18 cellular contexts compared by ENCODE assay signal in the genomic region with DNA sequence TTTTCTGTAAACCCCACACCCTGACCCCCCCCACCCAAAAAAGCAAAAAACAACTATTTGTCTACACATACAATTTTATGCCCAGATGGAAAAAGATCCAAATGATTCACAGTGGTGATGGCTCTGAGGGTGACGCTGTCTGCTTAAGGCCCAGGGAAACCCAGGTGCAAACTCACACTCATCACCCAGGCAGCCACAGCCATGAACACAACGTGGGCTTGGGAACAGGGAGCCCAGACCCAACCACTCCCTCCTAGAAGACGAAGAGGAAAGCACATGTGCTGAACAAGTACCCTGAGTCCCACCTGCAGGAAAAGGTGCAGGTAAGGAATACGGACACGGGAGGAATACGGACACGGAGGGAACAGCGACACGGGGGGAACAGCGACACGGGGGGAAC. TPM values are rescaled to one million over a fixed set of nuclear protein-coding genes. Genes with fewer than 3 reads are reported as not detected.
A peak's percentile ranks its signal among the peaks of the same experiment; 100 is the strongest.
DNase-seq lines count a peak whose midpoint lies in the region; ATAC-seq and TF ChIP-seq lines count a peak whose summit lies in the region.
"Had no signal": no experiment of that assay in that cellular context is flagged by ENCODE, and none has a peak within 500 bp of the region (broad histone marks: within the 10 kb centered on the region; RNA-seq: fewer than 3 reads in every experiment).

No MANE protein-coding gene starts in this region.

- H3K27ac ChIP-seq in mesenchymal stem cell (ENCODE audit: low read length, poor library complexity, severe bottlenecking): no peak overlapping the region

- H2BK120ac ChIP-seq in mesenchymal stem cell (ENCODE audit: low read depth, low read length): no peak overlapping the region

- H3K4ac ChIP-seq in mesenchymal stem cell (ENCODE audit: low read depth in 1 of 2, low read length in 2 of 2): no peak overlapping the region

- TF ChIP-seq CTCF in WTC11 (IDR thresholded peaks at IDR 0.05) (no peak), GM10266 (IDR thresholded peaks at IDR 0.05; ENCODE audit: control insufficient read depth, insufficient read depth, low read depth, missing control alignments) (no peak)

- H3K9me3 ChIP-seq in mesenchymal stem cell (ENCODE audit: control insufficient read depth, low read length): no peaks in the 10 kb centered on the region
- H3K9me3 ChIP-seq: Caco-2 had no signal

- H3K4me2 ChIP-seq in mesenchymal stem cell (ENCODE audit: low read length, poor library complexity, severe bottlenecking): no peak overlapping the region
- H3K4me2 ChIP-seq: GM23338 had no signal

- peak overlapping the region; percentile 49; the same call in 1 of the 2 replicates for H3K27ac Mint-ChIP-seq in WTC11
- H3K27ac Mint-ChIP-seq: CD4-positive, alpha-beta memory T cell; GM23338 had no signal

- no peak overlapping the region for H3K9ac ChIP-seq in mesenchymal stem cell (ENCODE audit: low read length)

- DNase-seq in H7 (peak; percentile 47), WTC11 (ENCODE audit: low spot score) (no peak), mesenchymal stem cell (no peak), GM10266 (ENCODE audit: extremely low spot score) (no peak), mucosa of gallbladder (ENCODE audit: low spot score) (no peak), T-helper 9 cell (no peak)
- DNase-seq: C1 segment of cervical spinal cord; Caco-2; CD4-positive, alpha-beta memory T cell; DMS 273 treated with DMSO at 0.1 percent for 48 hours; DMS79; EL; GDM1 had no signal

- H4K91ac ChIP-seq in mesenchymal stem cell (ENCODE audit: low read length): peak overlapping the region; percentile 45

- peaks cover 6% of the 10 kb centered on the region for H3K27me3 ChIP-seq in H7 (ENCODE audit: control insufficient read depth, insufficient read depth, low read length)
- H3K27me3 ChIP-seq in mesenchymal stem cell (ENCODE audit: control insufficient read depth in 1 of 2, insufficient read depth in 1 of 2, low read length in 2 of 2): peaks cover 3 to 5% of the 10 kb centered on the region in 2 experiments

- no peak overlapping the region for H2AK5ac ChIP-seq in mesenchymal stem cell (ENCODE audit: low read length, severe bottlenecking)

- no peak overlapping the region for H3K14ac ChIP-seq in mesenchymal stem cell (ENCODE audit: low read length in 2 of 2)

- no peak overlapping the region for H2BK5ac ChIP-seq in mesenchymal stem cell (ENCODE audit: low read depth, low read length, poor library complexity, severe bottlenecking)

- CTCF ChIA-PET in WTC11 (lab: Charles Lee): interaction anchor here (1.9 kb wide), 1 partner anchor 68 kb away, joined by 6 read pairs; no protein-coding TSS in a partner anchor

- H2BK15ac ChIP-seq in mesenchymal stem cell (ENCODE audit: low read depth, poor library complexity, severe bottlenecking): no peak overlapping the region

- H3K36me3 ChIP-seq in H7 (replicated peaks; ENCODE audit: control insufficient read depth, insufficient read depth, low read length) (peaks cover 18% of the 10 kb centered on the region), mesenchymal stem cell (ENCODE audit: control insufficient read depth in 1 of 2, insufficient read depth in 2 of 2, low read depth in 1 of 2, low read length in 2 of 2) (peaks cover 45 to 67% of the 10 kb centered on the region in 2 experiments)

- no peaks in the 10 kb centered on the region for H3K4me1 Mint-ChIP-seq in WTC11
- H3K4me1 Mint-ChIP-seq: GM23338 had no signal

- no peak overlapping the region for H2AFZ ChIP-seq in mesenchymal stem cell (ENCODE audit: low read depth, low read length)
- H2AFZ ChIP-seq: GM23338 had no signal

- H3K18ac ChIP-seq in mesenchymal stem cell (ENCODE audit: low read depth in 1 of 2, low read length in 2 of 2): no peak overlapping the region

- no peak overlapping the region for H3K23ac ChIP-seq in mesenchymal stem cell (ENCODE audit: low read length in 2 of 2)

- WGBS in mesenchymal stem cell: 97% methylated on average over 5 of the region's 11 CpGs

- peak overlapping the region; percentile 36 for H4K8ac ChIP-seq in mesenchymal stem cell (ENCODE audit: low read length)

- POLR2A ChIA-PET in WTC11 (lab: Charles Lee): no interaction called here

- peaks cover 16% of the 10 kb centered on the region for H3K79me1 ChIP-seq in mesenchymal stem cell (replicated peaks; ENCODE audit: low read length, poor library complexity, severe bottlenecking)

- H3K9me3 Mint-ChIP-seq in WTC11: no peaks in the 10 kb centered on the region
- H3K9me3 Mint-ChIP-seq: GM23338 had no signal

- no peak overlapping the region for H3K4me3 Mint-ChIP-seq in WTC11
- H3K4me3 Mint-ChIP-seq: CD4-positive, alpha-beta memory T cell; GM23338 had no signal

- H2BK12ac ChIP-seq in mesenchymal stem cell (ENCODE audit: low read length in 2 of 2): no peak overlapping the region

- peaks cover 32% of the 10 kb centered on the region for H3K36me3 Mint-ChIP-seq in WTC11

- H3K4me3 ChIP-seq in H7 (ENCODE audit: insufficient read depth, low read depth, low read length) (no peak overlapping the region), mesenchymal stem cell (ENCODE audit: insufficient read depth in 1 of 2, low read depth in 1 of 2, low read length in 2 of 2) (no peak overlapping the region)
- H3K4me3 ChIP-seq: GM23338 had no signal

- peaks cover 10% of the 10 kb centered on the region for H3K4me1 ChIP-seq in mesenchymal stem cell (ENCODE audit: control insufficient read depth, insufficient read depth, low read depth, low read length)
- H3K4me1 ChIP-seq: Caco-2 had no signal

- peaks cover 4% of the 10 kb centered on the region for H3K27me3 Mint-ChIP-seq in WTC11 (ENCODE audit: low read depth)
- H3K27me3 Mint-ChIP-seq: CD4-positive, alpha-beta memory T cell had no signal

- ATAC-seq in WTC11: no peak
- ATAC-seq: GM23338, HCT116 had no signal

TF ChIP-seq in WTC11, 78 proteins besides CTCF, POLR2A, EP300 and RAD21 (continues in another document):
- TF ChIP-seq, protein P1, sequence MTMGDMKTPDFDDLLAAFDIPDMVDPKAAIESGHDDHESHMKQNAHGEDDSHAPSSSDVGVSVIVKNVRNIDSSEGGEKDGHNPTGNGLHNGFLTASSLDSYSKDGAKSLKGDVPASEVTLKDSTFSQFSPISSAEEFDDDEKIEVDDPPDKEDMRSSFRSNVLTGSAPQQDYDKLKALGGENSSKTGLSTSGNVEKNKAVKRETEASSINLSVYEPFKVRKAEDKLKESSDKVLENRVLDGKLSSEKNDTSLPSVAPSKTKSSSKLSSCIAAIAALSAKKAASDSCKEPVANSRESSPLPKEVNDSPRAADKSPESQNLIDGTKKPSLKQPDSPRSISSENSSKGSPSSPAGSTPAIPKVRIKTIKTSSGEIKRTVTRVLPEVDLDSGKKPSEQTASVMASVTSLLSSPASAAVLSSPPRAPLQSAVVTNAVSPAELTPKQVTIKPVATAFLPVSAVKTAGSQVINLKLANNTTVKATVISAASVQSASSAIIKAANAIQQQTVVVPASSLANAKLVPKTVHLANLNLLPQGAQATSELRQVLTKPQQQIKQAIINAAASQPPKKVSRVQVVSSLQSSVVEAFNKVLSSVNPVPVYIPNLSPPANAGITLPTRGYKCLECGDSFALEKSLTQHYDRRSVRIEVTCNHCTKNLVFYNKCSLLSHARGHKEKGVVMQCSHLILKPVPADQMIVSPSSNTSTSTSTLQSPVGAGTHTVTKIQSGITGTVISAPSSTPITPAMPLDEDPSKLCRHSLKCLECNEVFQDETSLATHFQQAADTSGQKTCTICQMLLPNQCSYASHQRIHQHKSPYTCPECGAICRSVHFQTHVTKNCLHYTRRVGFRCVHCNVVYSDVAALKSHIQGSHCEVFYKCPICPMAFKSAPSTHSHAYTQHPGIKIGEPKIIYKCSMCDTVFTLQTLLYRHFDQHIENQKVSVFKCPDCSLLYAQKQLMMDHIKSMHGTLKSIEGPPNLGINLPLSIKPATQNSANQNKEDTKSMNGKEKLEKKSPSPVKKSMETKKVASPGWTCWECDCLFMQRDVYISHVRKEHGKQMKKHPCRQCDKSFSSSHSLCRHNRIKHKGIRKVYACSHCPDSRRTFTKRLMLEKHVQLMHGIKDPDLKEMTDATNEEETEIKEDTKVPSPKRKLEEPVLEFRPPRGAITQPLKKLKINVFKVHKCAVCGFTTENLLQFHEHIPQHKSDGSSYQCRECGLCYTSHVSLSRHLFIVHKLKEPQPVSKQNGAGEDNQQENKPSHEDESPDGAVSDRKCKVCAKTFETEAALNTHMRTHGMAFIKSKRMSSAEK (CRISPR knock-in tag; IDR thresholded peaks at IDR 0.05; ENCODE audit: borderline replicate concordance): no peak
- TF ChIP-seq JUN (CRISPR knock-in tag; IDR thresholded peaks at IDR 0.05) (no peak), GRHL2 (CRISPR knock-in tag; IDR thresholded peaks at IDR 0.05; ENCODE audit: insufficient replicate concordance, severe bottlenecking) (no peak), NR2C2 (CRISPR knock-in tag; IDR thresholded peaks at IDR 0.05) (no peak), ZNF423 (CRISPR knock-in tag; IDR thresholded peaks at IDR 0.05) (no peak), OVOL2 (CRISPR knock-in tag; IDR thresholded peaks at IDR 0.05; ENCODE audit: borderline replicate concordance) (no peak), SMAD4 (CRISPR knock-in tag; IDR thresholded peaks at IDR 0.05) (no peak)

RNA-seq across cellular contexts. Expression of a gene that starts 5.4 kb away (rescaled TPM):
- total RNA-seq in H7 (2014; rRNA removed; shearing (Covaris generic)): 0.59 and 1.6 TPM in 2 replicates
- total RNA-seq in WTC11 (2021) (3.0 to 7.8 TPM (median 5.2 TPM) in 3 replicates), mucosa of gallbladder (not detected)
- polyA plus RNA-seq in mesenchymal stem cell (2013, experiment 1 of 2): 0.30 TPM
- polyA plus RNA-seq in mesenchymal stem cell (2013, experiment 2 of 2): 0.79 TPM
- total RNA-seq: A172; CD4-positive, alpha-beta memory T cell had no signal
- polyA plus RNA-seq: CD4-positive, alpha-beta memory T cell had no signal

RNA-seq across cellular contexts. Expression of a gene that starts 9.2 kb away (rescaled TPM):
- not detected in 2 replicates for total RNA-seq in H7 (2014; rRNA removed; shearing (Covaris generic))
- total RNA-seq in WTC11 (2021) (2.1 to 3.4 TPM (median 3.1 TPM) in 3 replicates), mucosa of gallbladder (54.8 TPM)
- polyA plus RNA-seq in mesenchymal stem cell (2013, experiment 1 of 2): not detected
- not detected for polyA plus RNA-seq in mesenchymal stem cell (2013, experiment 2 of 2)
- total RNA-seq: A172, GM23338 had no signal
- polyA plus RNA-seq: BJ; CD4-positive, alpha-beta memory T cell had no signal

RNA-seq across cellular contexts. Expression of a gene that starts 13.0 kb away (rescaled TPM):
- total RNA-seq in H7 (2014; rRNA removed; shearing (Covaris generic)): not detected in 2 replicates
- total RNA-seq in WTC11 (2021): 1.8 to 2.6 TPM (median 2.4 TPM) in 3 replicates
- polyA plus RNA-seq in mesenchymal stem cell (2013, experiment 1 of 2): not detected
- not detected for polyA plus RNA-seq in mesenchymal stem cell (2013, experiment 2 of 2)
- 30.0 TPM for total RNA-seq in mucosa of gallbladder
- total RNA-seq: A172 had no signal

RNA-seq across cellular contexts. Expression of a gene that starts 19.9 kb away (rescaled TPM):
- not detected in 2 replicates for total RNA-seq in H7 (2014; rRNA removed; shearing (Covaris generic))
- total RNA-seq in WTC11 (2021) (not detected in 3 replicates), mucosa of gallbladder (not detected)
- not detected for polyA plus RNA-seq in mesenchymal stem cell (2013, experiment 1 of 2)
- polyA plus RNA-seq in mesenchymal stem cell (2013, experiment 2 of 2): not detected
- total RNA-seq: A172; A673; Caco-2; CD4-positive, alpha-beta memory T cell; GM23338 had no signal
- polyA plus RNA-seq: BJ; CD4-positive, alpha-beta memory T cell; GM23338 had no signal

RNA-seq across cellular contexts. Expression of a gene that starts 33.2 kb away (rescaled TPM):
- total RNA-seq in H7 (2014; rRNA removed; shearing (Covaris generic)): not detected in 2 replicates
- total RNA-seq in WTC11 (2021) (0.41 to 0.53 TPM (median 0.52 TPM) in 3 replicates), mucosa of gallbladder (0.95 TPM)
- not detected for polyA plus RNA-seq in mesenchymal stem cell (2013, experiment 1 of 2)
- polyA plus RNA-seq in mesenchymal stem cell (2013, experiment 2 of 2): not detected
- total RNA-seq: A172; A673; Caco-2; CD4-positive, alpha-beta memory T cell; GM23338 had no signal
- polyA plus RNA-seq: BJ; CD4-positive, alpha-beta memory T cell had no signal
